1 cellular context compared by ENCODE assay signal in the genomic region with DNA sequence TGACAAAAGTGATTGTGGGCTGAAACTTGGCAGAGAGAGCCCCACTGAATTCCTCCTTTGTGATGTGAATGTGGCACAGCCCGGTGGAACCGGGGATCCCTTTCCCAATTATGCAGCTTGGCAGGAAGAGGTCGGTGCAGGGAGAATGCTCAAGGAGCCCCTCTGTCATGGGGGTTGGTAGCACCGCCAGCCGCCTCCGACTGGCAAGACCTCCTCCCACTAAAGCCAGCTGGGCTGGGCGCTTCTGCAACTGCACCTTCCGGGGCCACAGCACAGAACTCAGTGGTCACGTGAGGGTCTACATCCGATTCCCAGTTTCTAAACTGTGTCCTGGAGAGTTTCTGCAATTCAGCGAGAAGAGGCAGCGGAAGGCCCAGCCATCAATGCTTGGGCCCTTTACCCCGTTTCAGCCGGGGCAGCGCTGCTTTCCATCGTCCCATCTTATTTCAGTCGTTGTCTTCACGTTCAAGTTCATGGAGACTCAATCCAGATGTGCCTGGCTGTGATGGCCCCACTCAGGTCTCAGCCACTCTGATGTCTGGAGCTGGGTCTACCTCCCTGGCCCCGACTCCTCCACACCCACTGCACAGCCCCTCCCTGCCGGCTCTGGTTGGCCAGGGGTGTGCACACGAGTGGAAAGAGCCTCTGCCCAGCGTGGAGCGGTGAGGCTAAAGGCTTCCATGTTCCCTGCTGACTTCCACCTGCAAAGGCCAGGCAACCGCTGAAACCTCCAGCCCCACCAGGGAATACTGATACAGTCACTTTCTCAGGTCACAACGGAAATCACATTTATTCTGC.
A peak's percentile ranks its signal among the peaks of the same experiment; 100 is the strongest.
TF ChIP-seq lines count a peak whose summit lies in the region.

No MANE protein-coding gene starts in this region.

TF ChIP-seq in H1, 55 proteins besides CTCF, POLR2A, EP300 and RAD21:
- TF ChIP-seq ASH2L (IDR thresholded peaks at IDR 0.05; ENCODE audit: low read length) = peak; percentile 48
- TF ChIP-seq HDAC2 (IDR thresholded peaks at IDR 0.05; ENCODE audit: borderline replicate concordance in 1 of 2, low read depth in 2 of 2, low read length in 2 of 2) = 0 out of 4 replicates have a peak, but pooled peaks of 1 of the 2 experiments have one; percentile 41
- TF ChIP-seq RXRA (IDR thresholded peaks at IDR 0.05; ENCODE audit: insufficient read depth, low read depth, low read length) = no peak
- TF ChIP-seq, protein P1, sequence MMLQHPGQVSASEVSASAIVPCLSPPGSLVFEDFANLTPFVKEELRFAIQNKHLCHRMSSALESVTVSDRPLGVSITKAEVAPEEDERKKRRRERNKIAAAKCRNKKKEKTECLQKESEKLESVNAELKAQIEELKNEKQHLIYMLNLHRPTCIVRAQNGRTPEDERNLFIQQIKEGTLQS (IDR thresholded peaks at IDR 0.05; ENCODE audit: insufficient read depth, low read depth, low read length) = 0 out of 2 replicates have a peak, but pooled peaks have one; percentile 38
- TF ChIP-seq KDM4A (IDR thresholded peaks at IDR 0.05; ENCODE audit: low read depth, low read length, severe bottlenecking) = no peak
- TF ChIP-seq, protein P2, sequence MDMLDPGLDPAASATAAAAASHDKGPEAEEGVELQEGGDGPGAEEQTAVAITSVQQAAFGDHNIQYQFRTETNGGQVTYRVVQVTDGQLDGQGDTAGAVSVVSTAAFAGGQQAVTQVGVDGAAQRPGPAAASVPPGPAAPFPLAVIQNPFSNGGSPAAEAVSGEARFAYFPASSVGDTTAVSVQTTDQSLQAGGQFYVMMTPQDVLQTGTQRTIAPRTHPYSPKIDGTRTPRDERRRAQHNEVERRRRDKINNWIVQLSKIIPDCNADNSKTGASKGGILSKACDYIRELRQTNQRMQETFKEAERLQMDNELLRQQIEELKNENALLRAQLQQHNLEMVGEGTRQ (IDR thresholded peaks at IDR 0.05; ENCODE audit: low read length) = peak; percentile 76
- peak; percentile 66; the same call in 1 of the 2 replicates for TF ChIP-seq GABPA (IDR thresholded peaks at IDR 0.05; ENCODE audit: borderline replicate concordance, insufficient read depth, low read length)
- peak; percentile 38; the same call in 1 of the 2 replicates for TF ChIP-seq RBBP5 (IDR thresholded peaks at IDR 0.05; ENCODE audit: borderline replicate concordance, low read depth, low read length)
- TF ChIP-seq EGR1 (IDR thresholded peaks at IDR 0.05; ENCODE audit: borderline replicate concordance, low read depth, low read length) = no peak
- TF ChIP-seq TEAD4 (IDR thresholded peaks at IDR 0.05; ENCODE audit: low read depth, low read length) = peak; percentile 48; the same call in 1 of the 2 replicates
- 0 out of 2 replicates have a peak, but pooled peaks have one; percentile 25 for TF ChIP-seq TCF12 (IDR thresholded peaks at IDR 0.05; ENCODE audit: low read depth, low read length)
- peak; percentile 61 for TF ChIP-seq CTBP2 (IDR thresholded peaks at IDR 0.05; ENCODE audit: borderline replicate concordance, insufficient read depth, insufficient read length, low read length)
- TF ChIP-seq BRCA1 (IDR thresholded peaks at IDR 0.05; ENCODE audit: low read depth, low read length) = no peak
